8 cellular contexts compared by ENCODE assay signal in the genomic region with DNA sequence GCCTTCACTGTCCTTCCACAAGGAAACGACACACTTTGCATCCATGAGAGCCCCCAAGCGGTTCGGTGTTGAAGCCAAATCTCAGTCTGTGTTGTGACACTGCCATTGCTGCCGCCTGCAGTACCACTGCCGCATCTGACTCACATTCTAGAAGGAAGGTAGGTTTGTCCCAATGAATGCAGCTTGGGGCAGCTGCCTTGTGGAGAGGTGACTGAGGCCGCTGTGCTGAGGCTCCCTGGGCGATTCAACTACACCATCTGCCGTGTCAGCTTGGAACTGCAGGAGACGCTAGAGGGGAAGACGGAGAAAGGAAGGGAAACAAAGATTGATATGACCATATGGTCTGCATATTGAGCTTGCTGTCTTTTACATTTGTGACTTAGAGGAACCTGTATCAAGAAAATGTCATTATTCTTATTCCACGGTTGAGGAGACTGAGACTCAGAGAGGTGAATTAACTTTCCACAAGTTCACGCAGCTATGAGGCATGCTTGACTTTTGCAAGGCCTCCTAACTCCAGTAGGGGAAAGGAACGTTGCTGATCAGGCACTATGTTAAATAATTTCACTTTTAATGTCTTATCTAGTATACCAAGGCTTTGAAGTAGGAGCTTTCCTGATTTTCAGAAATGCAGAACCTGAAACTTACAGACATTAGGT. TPM values are rescaled to one million over a fixed set of nuclear protein-coding genes. Genes with fewer than 3 reads are reported as not detected.
DNase-seq lines count a peak whose midpoint lies in the region; ATAC-seq, FAIRE-seq and TF ChIP-seq lines count a peak whose summit lies in the region.

No MANE protein-coding gene starts in this region.

- no peak overlapping the region for H2AFZ ChIP-seq in hepatocyte

- TF ChIP-seq CTCF in ascending aorta (IDR thresholded peaks at IDR 0.05) (peak; percentile 64 to 91 (median 90)), hepatocyte (IDR thresholded peaks at IDR 0.05; ENCODE audit: poor library complexity) (peak; percentile 98), spleen (IDR thresholded peaks at IDR 0.05 in 8 of 11, conservative IDR thresholded peaks at IDR 0.05 in 3 of 11) (peak; percentile 67 to 88 (median 83))

- ATAC-seq in GM18517 (IDR thresholded peaks at IDR 0.05; ENCODE audit: unreplicated experiment) (peak; percentile 98), HG02973 (IDR thresholded peaks at IDR 0.05; ENCODE audit: unreplicated experiment) (peak; percentile 96)

- H3K36me3 ChIP-seq in ascending aorta (no peaks in the 10 kb centered on the region), hepatocyte (replicated peaks; ENCODE audit: insufficient read depth, low read depth) (no peaks in the 10 kb centered on the region), spleen (no peaks in the 10 kb centered on the region)

- no peak overlapping the region for H3K27ac ChIP-seq in ascending aorta
- H3K27ac ChIP-seq in hepatocyte = no peak overlapping the region
- no peak overlapping the region for H3K27ac ChIP-seq in spleen

- H3K4me3 ChIP-seq in ascending aorta = no peak overlapping the region
- no peak overlapping the region for H3K4me3 ChIP-seq in hepatocyte
- H3K4me3 ChIP-seq in spleen = no peak overlapping the region

- no peaks in the 10 kb centered on the region for H3K27me3 ChIP-seq in ascending aorta
- no peaks in the 10 kb centered on the region for H3K27me3 ChIP-seq in hepatocyte
- peaks cover 0 to 8% (median 0%) of the 10 kb centered on the region in 7 donors for H3K27me3 ChIP-seq in spleen (replicated peaks in 1 of 7)

- TF ChIP-seq POLR2A in spleen (IDR thresholded peaks at IDR 0.05) = no peak

- H3K79me2 ChIP-seq in hepatocyte = no peaks in the 10 kb centered on the region

- H3K4me1 ChIP-seq in ascending aorta = no peaks in the 10 kb centered on the region
- H3K4me1 ChIP-seq in hepatocyte (ENCODE audit: insufficient read depth) = no peaks in the 10 kb centered on the region
- H3K4me1 ChIP-seq in spleen = peaks cover 0 to 4% (median 0%) of the 10 kb centered on the region in 6 donors

- WGBS in hepatocyte (ENCODE audit: low lambda C conversion rate, missing lambda C conversion rate) = 14% methylated on average over 13 of the region's 13 CpGs
- 15 to 20% (median 17%) methylated on average over 13 of the region's 13 CpGs for WGBS in spleen, 5 donors

- no peaks in the 10 kb centered on the region for H3K9me2 ChIP-seq in hepatocyte (replicated peaks; ENCODE audit: insufficient read depth)

- H4K20me1 ChIP-seq in hepatocyte (ENCODE audit: insufficient read depth, poor library complexity, severe bottlenecking) = no peaks in the 10 kb centered on the region

- DNase-seq in NCI-H187 treated with DMSO at 0.1 percent for 48 hours (lab: John Stamatoyannopoulos, UW) (peak; percentile 85), T-helper 2 cell (peak; percentile 12 to 77 (median 48)), ascending aorta (ENCODE audit: low spot score in 2 of 2) (peak in 1 of 2 donors; percentile 67), hepatocyte (ENCODE audit: low spot score) (peak; percentile 89), spleen (peak; percentile 83)

- peak; percentile 92 for FAIRE-seq in A204.1 (lab: Jason Lieb, UNC)

- H3K9me3 ChIP-seq in ascending aorta (no peaks in the 10 kb centered on the region), hepatocyte (ENCODE audit: low read depth) (no peaks in the 10 kb centered on the region), spleen (peaks cover 0 to 3% (median 0%) of the 10 kb centered on the region in 8 donors)

- H3K4me2 ChIP-seq in hepatocyte = no peak overlapping the region

- intact Hi-C loops in ascending aorta (cut with DNase I) = loop anchor here (2.0 kb wide), 2 partner anchors 94 to 154 kb away; no protein-coding TSS in a partner anchor
- intact Hi-C loops in spleen (cut with DNase I; ENCODE audit: low total_unique reads) = loop anchor here (5.0 kb wide), 2 partner anchors 95 to 155 kb away; no protein-coding TSS in a partner anchor

RNA-seq across cellular contexts. Expression of a gene that starts 43.5 kb away (rescaled TPM):
- total RNA-seq in ascending aorta (60.8 TPM), hepatocyte (143 and 149 TPM in 2 replicates), spleen (10 to 100 TPM; 52.5 to 97.9 (median 55.2) TPM)
- polyA plus RNA-seq in hepatocyte (82.1 and 93.5 TPM in 2 replicates), spleen (10 to 100 TPM; 10.0 to 11.3 (median 10.8) TPM)
